ENCODE assay signal across 20 cellular contexts in genomic region chr14:61185534-61185933, GRCh38.
DNase-seq lines count a peak whose midpoint lies in the region; ATAC-seq, FAIRE-seq and TF ChIP-seq lines count a peak whose summit lies in the region.
"Had no signal": no experiment of that assay in that cellular context is flagged by ENCODE, and none has a peak within 500 bp of the region (broad histone marks: within the 10 kb centered on the region; RNA-seq: fewer than 3 reads in every experiment).

No MANE protein-coding gene starts in this region.

- H3K4me2 ChIP-seq in mesenchymal stem cell (ENCODE audit: low read length, poor library complexity, severe bottlenecking): no peak overlapping the region
- H3K4me2 ChIP-seq: A549 had no signal

- no peak overlapping the region for H3K14ac ChIP-seq in mesenchymal stem cell (ENCODE audit: low read length in 2 of 2)

- intact Hi-C loops in activated T-helper 1 cell treated with anti-CD3 and anti-CD28 coated beads, Interleukin-12 subunit alpha, Interleukin-12 subunit beta, Interleukin-2, Interleukin-4 antibody, amounts not matched to agents 30 ng/mL and 10 ng/mL and 1 ng/mL, durations not matched to agents 14 hours and 24 hours and 36 hours (cut with micrococcal nuclease): loop anchor here (5.0 to 10.0 kb wide), 2 partner anchors 158 to 531 kb away; no protein-coding TSS in a partner anchor
- intact Hi-C loops in left ventricle myocardium superior (cut with micrococcal nuclease): no loop called here

- H3K18ac ChIP-seq in mesenchymal stem cell (ENCODE audit: low read depth in 1 of 2, low read length in 2 of 2): peak overlapping the region in 1 of 2 experiments; percentile 80

- H3K4me3 Mint-ChIP-seq in activated T-helper 1 cell treated with anti-CD3 and anti-CD28 coated beads, Interleukin-12 subunit alpha, Interleukin-12 subunit beta, Interleukin-2, Interleukin-4 antibody, amounts not matched to agents 30 ng/mL and 10 ng/mL and 1 ng/mL, durations not matched to agents 14 hours and 24 hours and 36 hours: no peak overlapping the region
- H3K4me3 Mint-ChIP-seq in neural crest cell: no peak overlapping the region
- H3K4me3 Mint-ChIP-seq: CD4-positive, alpha-beta T cell had no signal

- H2AFZ ChIP-seq in mesenchymal stem cell (ENCODE audit: low read depth, low read length): no peak overlapping the region

- H3K4me1 ChIP-seq in mesenchymal stem cell (ENCODE audit: control insufficient read depth, insufficient read depth, low read depth, low read length): peaks cover 19% of the 10 kb centered on the region
- H3K4me1 ChIP-seq: Caco-2 had no signal

- no peak for TF ChIP-seq CTCF in neural crest cell (conservative IDR thresholded peaks at IDR 0.05)

- FAIRE-seq in GM12891 (lab: Jason Lieb, UNC): peak; percentile 35
- FAIRE-seq: A549, D721Med, HepG2 had no signal

- no peak for TF ChIP-seq POLR2A in GM12891 (IDR thresholded peaks at IDR 0.05; ENCODE audit: low read depth, low read length)

- peaks cover 38% of the 10 kb centered on the region for H3K4me1 Mint-ChIP-seq in activated T-helper 1 cell treated with anti-CD3 and anti-CD28 coated beads, Interleukin-12 subunit alpha, Interleukin-12 subunit beta, Interleukin-2, Interleukin-4 antibody, amounts not matched to agents 30 ng/mL and 10 ng/mL and 1 ng/mL, durations not matched to agents 14 hours and 24 hours and 36 hours (ENCODE audit: low read depth)
- H3K4me1 Mint-ChIP-seq in neural crest cell: peaks cover 20% of the 10 kb centered on the region

- H2BK5ac ChIP-seq in mesenchymal stem cell (ENCODE audit: low read depth, low read length, poor library complexity, severe bottlenecking): no peak overlapping the region

- DNase-seq in GM12891 (ENCODE audit: insufficient read length, low spot score) (no peak), mesenchymal stem cell (no peak), neural crest cell (ENCODE audit: low read depth, low spot score) (no peak), left ventricle myocardium superior (no peak), cerebellum (ENCODE audit: low spot score) (no peak), LoVo (ENCODE audit: low spot score) (no peak), NCI-H2107 treated with DMSO at 0.1 percent for 48 hours (lab: John Stamatoyannopoulos, UW; ENCODE audit: unreplicated experiment) (no peak)
- DNase-seq in activated T-helper 1 cell treated with anti-CD3 and anti-CD28 coated beads, Interleukin-12 subunit alpha, Interleukin-12 subunit beta, Interleukin-2, Interleukin-4 antibody, amounts not matched to agents 30 ng/mL and 10 ng/mL and 1 ng/mL, durations not matched to agents 14 hours and 24 hours and 36 hours (ENCODE audit: low spot score): no peak
- DNase-seq: AML-193; Caco-2; CD4-positive, alpha-beta T cell; DMS153; DMS79; GDM1 had no signal

- 50% methylated on average over 2 of the region's 2 CpGs for WGBS in mesenchymal stem cell

- no peak overlapping the region for H3K27ac ChIP-seq in mesenchymal stem cell (ENCODE audit: low read length, poor library complexity, severe bottlenecking)
- H3K27ac ChIP-seq: 22Rv1, C4-2B had no signal

- no peak overlapping the region for H3K4ac ChIP-seq in mesenchymal stem cell (ENCODE audit: low read depth in 1 of 2, low read length in 2 of 2)

- no peak overlapping the region for H3K9ac ChIP-seq in mesenchymal stem cell (ENCODE audit: low read length)

- peak overlapping the region; percentile 34 for H4K91ac ChIP-seq in mesenchymal stem cell (ENCODE audit: low read length)

- H3K27me3 Mint-ChIP-seq in activated T-helper 1 cell treated with anti-CD3 and anti-CD28 coated beads, Interleukin-12 subunit alpha, Interleukin-12 subunit beta, Interleukin-2, Interleukin-4 antibody, amounts not matched to agents 30 ng/mL and 10 ng/mL and 1 ng/mL, durations not matched to agents 14 hours and 24 hours and 36 hours (ENCODE audit: insufficient read depth): peaks cover 20% of the 10 kb centered on the region
- H3K27me3 Mint-ChIP-seq in neural crest cell (ENCODE audit: low read depth): peaks cover 17% of the 10 kb centered on the region

- H3K27me3 ChIP-seq in mesenchymal stem cell (ENCODE audit: control insufficient read depth in 1 of 2, insufficient read depth in 1 of 2, low read length in 2 of 2): no peaks in the 10 kb centered on the region

- peak overlapping the region; percentile 9 for H2AK5ac ChIP-seq in mesenchymal stem cell (ENCODE audit: low read length, severe bottlenecking)

- H3K36me3 ChIP-seq in mesenchymal stem cell (ENCODE audit: control insufficient read depth in 1 of 2, insufficient read depth in 2 of 2, low read depth in 1 of 2, low read length in 2 of 2): no peaks in the 10 kb centered on the region

- no peaks in the 10 kb centered on the region for H3K9me3 ChIP-seq in mesenchymal stem cell (ENCODE audit: control insufficient read depth, low read length)
- H3K9me3 ChIP-seq: A549, Caco-2 had no signal

- H2BK120ac ChIP-seq in mesenchymal stem cell (ENCODE audit: low read depth, low read length): no peak overlapping the region

- peak overlapping the region; percentile 49 to 80 for H2BK12ac ChIP-seq in mesenchymal stem cell (ENCODE audit: low read length in 2 of 2)

- no peaks in the 10 kb centered on the region for H3K9me3 Mint-ChIP-seq in activated T-helper 1 cell treated with anti-CD3 and anti-CD28 coated beads, Interleukin-12 subunit alpha, Interleukin-12 subunit beta, Interleukin-2, Interleukin-4 antibody, amounts not matched to agents 30 ng/mL and 10 ng/mL and 1 ng/mL, durations not matched to agents 14 hours and 24 hours and 36 hours
- H3K9me3 Mint-ChIP-seq in neural crest cell: no peaks in the 10 kb centered on the region
- H3K9me3 Mint-ChIP-seq: CD4-positive, alpha-beta T cell had no signal

- H3K23ac ChIP-seq in mesenchymal stem cell (ENCODE audit: low read length in 2 of 2): no peak overlapping the region

- no peaks in the 10 kb centered on the region for H3K79me1 ChIP-seq in mesenchymal stem cell (replicated peaks; ENCODE audit: low read length, poor library complexity, severe bottlenecking)

- H3K4me3 ChIP-seq in mesenchymal stem cell (ENCODE audit: insufficient read depth in 1 of 2, low read depth in 1 of 2, low read length in 2 of 2): no peak overlapping the region
- H3K4me3 ChIP-seq: A549 had no signal

- H3K36me3 Mint-ChIP-seq in activated T-helper 1 cell treated with anti-CD3 and anti-CD28 coated beads, Interleukin-12 subunit alpha, Interleukin-12 subunit beta, Interleukin-2, Interleukin-4 antibody, amounts not matched to agents 30 ng/mL and 10 ng/mL and 1 ng/mL, durations not matched to agents 14 hours and 24 hours and 36 hours (ENCODE audit: low read depth): no peaks in the 10 kb centered on the region
- no peaks in the 10 kb centered on the region for H3K36me3 Mint-ChIP-seq in neural crest cell (ENCODE audit: low read depth)

- ATAC-seq in left ventricle myocardium superior: no peak
- ATAC-seq: A549, HCT116, HepG2 had no signal

- no peak overlapping the region for H4K8ac ChIP-seq in mesenchymal stem cell (ENCODE audit: low read length)

- H3K27ac Mint-ChIP-seq in activated T-helper 1 cell treated with anti-CD3 and anti-CD28 coated beads, Interleukin-12 subunit alpha, Interleukin-12 subunit beta, Interleukin-2, Interleukin-4 antibody, amounts not matched to agents 30 ng/mL and 10 ng/mL and 1 ng/mL, durations not matched to agents 14 hours and 24 hours and 36 hours: peak overlapping the region; percentile 1
- peak overlapping the region; percentile 16 for H3K27ac Mint-ChIP-seq in neural crest cell (ENCODE audit: unreplicated experiment)
- H3K27ac Mint-ChIP-seq: CD4-positive, alpha-beta T cell had no signal

- no peak overlapping the region for H2BK15ac ChIP-seq in mesenchymal stem cell (ENCODE audit: low read depth, poor library complexity, severe bottlenecking)

TF ChIP-seq in GM12891, 5 proteins besides CTCF, POLR2A, EP300 and RAD21:
- TF ChIP-seq POLR2AphosphoS5 (IDR thresholded peaks at IDR 0.05; ENCODE audit: low read depth, low read length) (no peak), POU2F2 (IDR thresholded peaks at IDR 0.05; ENCODE audit: low read depth, low read length) (no peak), SPI1 (IDR thresholded peaks at IDR 0.05; ENCODE audit: low read depth, low read length) (no peak), TAF1 (IDR thresholded peaks at IDR 0.05; ENCODE audit: low read depth, low read length) (no peak), PAX5 (IDR thresholded peaks at IDR 0.05; ENCODE audit: insufficient read depth, low read length, severe bottlenecking) (no peak)
